28 cellular contexts compared by ENCODE assay signal in genomic region chr18:6851480-6851879, GRCh38.
"Had no signal": no experiment of that assay in that cellular context is flagged by ENCODE, and none has a peak within 500 bp of the region (broad histone marks: within the 10 kb centered on the region; RNA-seq: fewer than 3 reads in every experiment).

No MANE protein-coding gene starts in this region.

- H3K4me3 ChIP-seq: neural progenitor cell, ovary, psoas muscle, right lobe of liver, sigmoid colon, stomach, thoracic aorta, thyroid gland, tibial nerve, upper lobe of right lung, uterus had no signal

- H3K79me2 ChIP-seq: parathyroid adenoma had no signal

- H3K9me3 ChIP-seq: ovary, right lobe of liver, sigmoid colon, thoracic aorta, thyroid gland, upper lobe of right lung had no signal

- H3K36me3 ChIP-seq: ovary, right lobe of liver, sigmoid colon, thoracic aorta, upper lobe of right lung, uterus had no signal

- H3K27me3 ChIP-seq: neural progenitor cell, ovary, right lobe of liver, sigmoid colon, stomach, thyroid gland, tibial nerve, upper lobe of right lung, uterus had no signal

- H2AFZ ChIP-seq: neural progenitor cell, parathyroid adenoma had no signal

- H3K36me3 Mint-ChIP-seq: natural killer cell; stimulated activated effector memory CD8-positive, alpha-beta T cell treated with anti-CD3 and anti-CD28 coated beads, Interleukin-12 subunit alpha, Interleukin-12 subunit beta, amount 100 ng/mL, for 72 hours; stimulated activated naive B cell treated with anti-CD40 and anti-IgM and Interleukin-4, amounts not matched to agents 10 μg/mL and 1 μg/mL and 100 μg/mL, for 72 hours had no signal

- H3K4me2 ChIP-seq: neural progenitor cell had no signal

- H3K4me1 Mint-ChIP-seq: natural killer cell; nephron; neural progenitor cell; stimulated activated effector memory CD8-positive, alpha-beta T cell treated with anti-CD3 and anti-CD28 coated beads, Interleukin-12 subunit alpha, Interleukin-12 subunit beta, amount 100 ng/mL, for 72 hours; stimulated activated naive B cell treated with anti-CD40 and anti-IgM and Interleukin-4, amounts not matched to agents 10 μg/mL and 1 μg/mL and 100 μg/mL, for 72 hours had no signal

- DNase-seq: natural killer cell; occipital lobe; ovary; posterior cingulate gyrus; psoas muscle; right cardiac atrium; right lobe of liver; sigmoid colon; small intestine; stimulated activated CD4-positive, alpha-beta T cell treated with anti-CD3 and anti-CD28 coated beads, Interleukin-15, amount 100 ng/mL, for 24 hours; stimulated activated CD4-positive, alpha-beta T cell treated with anti-CD3 and anti-CD28 coated beads, Interleukin-2, amount 100 ng/mL, for 24 hours; stimulated activated CD4-positive, alpha-beta T cell treated with anti-CD3 and anti-CD28 coated beads, Interleukin-2, amount 100 ng/mL, for 48 hours; stimulated activated CD4-positive, alpha-beta T cell treated with anti-CD3 and anti-CD28 coated beads, Interleukin-4, amount 100 ng/mL, for 24 hours; stimulated activated naive B cell treated with anti-CD40 and anti-IgM and Interleukin-4, amounts not matched to agents 10 μg/mL and 1 μg/mL and 100 μg/mL, for 72 hours; stimulated activated naive CD4-positive, alpha-beta T cell treated with Interleukin-2 at 50 U/mL for 16 hours; stomach; thyroid gland; trophoblast cell; upper lobe of right lung; uterus had no signal

- H3K27ac ChIP-seq: neural progenitor cell, ovary, parathyroid adenoma, psoas muscle, right lobe of liver, sigmoid colon, stomach, thoracic aorta, thyroid gland, tibial nerve, upper lobe of right lung, uterus had no signal

- H3K27me3 Mint-ChIP-seq: progenitor cell of endocrine pancreas; stimulated activated naive B cell treated with anti-CD40 and anti-IgM and Interleukin-4, amounts not matched to agents 10 μg/mL and 1 μg/mL and 100 μg/mL, for 72 hours; stimulated activated naive CD8-positive, alpha-beta T cell treated with anti-CD3 and anti-CD28 coated beads, Interleukin-15, Interleukin-2, amounts not matched to agents 100 ng/mL and 50 ng/mL, for 24 hours had no signal

- H3K9ac ChIP-seq: neural progenitor cell, parathyroid adenoma had no signal

- FAIRE-seq: small intestine had no signal

- H3K4me1 ChIP-seq: neural progenitor cell, parathyroid adenoma, psoas muscle, right lobe of liver, sigmoid colon, stomach, thyroid gland, tibial nerve, upper lobe of right lung, uterus had no signal

- H3K27ac Mint-ChIP-seq: natural killer cell; nephron; neural progenitor cell; progenitor cell of endocrine pancreas; stimulated activated effector memory CD8-positive, alpha-beta T cell treated with anti-CD3 and anti-CD28 coated beads, Interleukin-12 subunit alpha, Interleukin-12 subunit beta, amount 100 ng/mL, for 72 hours; stimulated activated naive B cell treated with anti-CD40 and anti-IgM and Interleukin-4, amounts not matched to agents 10 μg/mL and 1 μg/mL and 100 μg/mL, for 72 hours; stimulated activated naive CD8-positive, alpha-beta T cell treated with anti-CD3 and anti-CD28 coated beads, Interleukin-15, Interleukin-2, amounts not matched to agents 100 ng/mL and 50 ng/mL, for 24 hours had no signal

- H3K4me3 Mint-ChIP-seq: natural killer cell; nephron; neural progenitor cell; stimulated activated effector memory CD8-positive, alpha-beta T cell treated with anti-CD3 and anti-CD28 coated beads, Interleukin-12 subunit alpha, Interleukin-12 subunit beta, amount 100 ng/mL, for 72 hours; stimulated activated naive B cell treated with anti-CD40 and anti-IgM and Interleukin-4, amounts not matched to agents 10 μg/mL and 1 μg/mL and 100 μg/mL, for 72 hours; stimulated activated naive CD8-positive, alpha-beta T cell treated with anti-CD3 and anti-CD28 coated beads, Interleukin-15, Interleukin-2, amounts not matched to agents 100 ng/mL and 50 ng/mL, for 24 hours had no signal
